12 cellular contexts compared by ENCODE assay signal in genomic region chr17:1095853-1096675, GRCh38.
DNase-seq lines count a peak whose midpoint lies in the region; ATAC-seq and TF ChIP-seq lines count a peak whose summit lies in the region.
"Had no signal": no experiment of that assay in that cellular context is flagged by ENCODE, and none has a peak within 500 bp of the region (broad histone marks: within the 10 kb centered on the region; RNA-seq: fewer than 3 reads in every experiment).

No MANE protein-coding gene starts in this region.

- H3K36me3 Mint-ChIP-seq in CD4-positive, CD25-positive, alpha-beta regulatory T cell: peaks cover 27% of the 10 kb centered on the region
- H3K36me3 Mint-ChIP-seq in Calu3 (ENCODE audit: insufficient read depth, unreplicated experiment): peaks cover 31% of the 10 kb centered on the region

- H3K4me2 ChIP-seq in Loucy (ENCODE audit: low read depth, low read length, poor library complexity, severe bottlenecking): peak overlapping the region; percentile 71
- H3K4me2 ChIP-seq in osteoblast (ENCODE audit: insufficient read depth, low read length): no peak overlapping the region

- peaks cover 13% of the 10 kb centered on the region for H3K4me1 ChIP-seq in CD4-positive, CD25-positive, alpha-beta regulatory T cell (ENCODE audit: control insufficient read depth, insufficient read depth, low read length, poor library complexity, severe bottlenecking)
- H3K4me1 ChIP-seq in Loucy (ENCODE audit: insufficient read depth, low read length, poor library complexity, severe bottlenecking): peaks cover 21% of the 10 kb centered on the region
- peaks cover 3 to 29% of the 10 kb centered on the region in 2 donors for H3K4me1 ChIP-seq in esophagus (ENCODE audit: control insufficient read depth in 2 of 2, insufficient read depth in 2 of 2, low read length in 1 of 2)
- peaks cover 3% of the 10 kb centered on the region for H3K4me1 ChIP-seq in osteoblast (ENCODE audit: insufficient read depth, low read length)
- H3K4me1 ChIP-seq in foreskin keratinocyte: peaks cover 3% of the 10 kb centered on the region

- CTCF ChIA-PET in Calu3 (lab: Charles Lee): no interaction called here

- WGBS in esophagus, 2 donors: 46 to 50% methylated on average over 17 of the region's 17 CpGs

- no peak for ATAC-seq in CD4-positive, CD25-positive, alpha-beta regulatory T cell (ENCODE audit: low read depth in 2 of 2)
- ATAC-seq in foreskin keratinocyte (no peak), GM21576 (IDR thresholded peaks at IDR 0.05; ENCODE audit: unreplicated experiment) (no peak)

- no peak overlapping the region for H3K4me3 Mint-ChIP-seq in CD4-positive, CD25-positive, alpha-beta regulatory T cell
- H3K4me3 Mint-ChIP-seq in Calu3 (ENCODE audit: low read depth, unreplicated experiment): no peak overlapping the region

- peak overlapping the region in 2 of 3 donors; percentile 83 to 92 for H3K27ac Mint-ChIP-seq in CD4-positive, CD25-positive, alpha-beta regulatory T cell
- H3K27ac Mint-ChIP-seq in Calu3 (ENCODE audit: unreplicated experiment): no peak overlapping the region

- DNase-seq in CD4-positive, CD25-positive, alpha-beta regulatory T cell: peak in 1 of 3 donors; percentile 30
- DNase-seq in osteoblast (ENCODE audit: insufficient read length, low spot score, missing footprints) (peak; percentile 78), Calu3 (no peak), foreskin keratinocyte (no peak)
- no peak for DNase-seq in activated effector memory CD4-positive, alpha-beta T cell treated with anti-CD3 and anti-CD28 coated beads, Interleukin-2, amount 50 U/mL, for 16 hours
- DNase-seq: activated naive CD4-positive, alpha-beta T cell treated with Interleukin-2 at 50 U/mL for 16 hours; Karpas-422; NCI-H446; stimulated activated CD4-positive, alpha-beta T cell treated with anti-CD3 and anti-CD28 coated beads, Interleukin-4, amount 100 ng/mL, for 1 hour had no signal

- intact Hi-C loops in Calu3 (cut with micrococcal nuclease; ENCODE audit: unreplicated experiment): no loop called here

- H3K9ac ChIP-seq in Loucy (ENCODE audit: low read depth, low read length, poor library complexity, severe bottlenecking): peak overlapping the region; percentile 63

- no peaks in the 10 kb centered on the region for H3K27me3 ChIP-seq in CD4-positive, CD25-positive, alpha-beta regulatory T cell (ENCODE audit: control insufficient read depth, insufficient read depth, low read length)
- no peaks in the 10 kb centered on the region for H3K27me3 ChIP-seq in Loucy (ENCODE audit: insufficient read depth, low read length, poor library complexity, severe bottlenecking)
- H3K27me3 ChIP-seq in esophagus (ENCODE audit: control insufficient read depth in 1 of 2, insufficient read depth in 2 of 2, low read length in 2 of 2): no peaks in the 10 kb centered on the region
- no peaks in the 10 kb centered on the region for H3K27me3 ChIP-seq in osteoblast (ENCODE audit: insufficient read depth, low read length)
- no peaks in the 10 kb centered on the region for H3K27me3 ChIP-seq in foreskin keratinocyte

- H3K9me2 ChIP-seq in Loucy (replicated peaks; ENCODE audit: low read depth, low read length): no peaks in the 10 kb centered on the region

- H3K27me3 Mint-ChIP-seq in CD4-positive, CD25-positive, alpha-beta regulatory T cell: no peaks in the 10 kb centered on the region
- no peaks in the 10 kb centered on the region for H3K27me3 Mint-ChIP-seq in Calu3 (ENCODE audit: unreplicated experiment)

- no peaks in the 10 kb centered on the region for H3K9me3 ChIP-seq in CD4-positive, CD25-positive, alpha-beta regulatory T cell (ENCODE audit: control insufficient read depth in 2 of 2, low read length in 2 of 2)
- H3K9me3 ChIP-seq in Loucy (ENCODE audit: insufficient read depth, low read depth, low read length): no peaks in the 10 kb centered on the region
- H3K9me3 ChIP-seq in esophagus (ENCODE audit: control insufficient read depth in 2 of 2, insufficient read depth in 1 of 2, low read depth in 1 of 2, low read length in 1 of 2): no peaks in the 10 kb centered on the region
- no peaks in the 10 kb centered on the region for H3K9me3 ChIP-seq in osteoblast (ENCODE audit: low read depth, low read length)

- H3K4me3 ChIP-seq in CD4-positive, CD25-positive, alpha-beta regulatory T cell (ENCODE audit: low read depth, low read length): no peak overlapping the region
- H3K4me3 ChIP-seq in Loucy (ENCODE audit: low read length, poor library complexity, severe bottlenecking) (peak overlapping the region; percentile 48), esophagus (ENCODE audit: low read depth in 1 of 2, low read length in 2 of 2) (no peak overlapping the region), osteoblast (ENCODE audit: insufficient read depth, low read length) (no peak overlapping the region)

- H3F3A ChIP-seq in Loucy (ENCODE audit: low read depth): no peaks in the 10 kb centered on the region

- H3K9me3 Mint-ChIP-seq in CD4-positive, CD25-positive, alpha-beta regulatory T cell: no peaks in the 10 kb centered on the region
- H3K9me3 Mint-ChIP-seq in Calu3 (ENCODE audit: low read depth, unreplicated experiment): no peaks in the 10 kb centered on the region

- H2AFZ ChIP-seq in Loucy (ENCODE audit: low read length) (no peak overlapping the region), osteoblast (ENCODE audit: low read length) (no peak overlapping the region)

- H3K36me3 ChIP-seq in CD4-positive, CD25-positive, alpha-beta regulatory T cell (ENCODE audit: control insufficient read depth, insufficient read depth, low read length): peaks cover 52% of the 10 kb centered on the region
- H3K36me3 ChIP-seq in Loucy (ENCODE audit: insufficient read depth, low read length) (peaks cover 8% of the 10 kb centered on the region; the same call in 1 of the 2 replicates), esophagus (ENCODE audit: control insufficient read depth in 2 of 2, insufficient read depth in 2 of 2, low read length in 1 of 2) (peaks cover 6 to 28% of the 10 kb centered on the region in 2 donors), osteoblast (ENCODE audit: insufficient read depth, low read length) (peaks cover 33% of the 10 kb centered on the region)

- BruUV-seq in Calu3 (replicated peaks; lab: Mats Ljungman, UMichigan): no TSS peak

- H3K27ac ChIP-seq in CD4-positive, CD25-positive, alpha-beta regulatory T cell (ENCODE audit: insufficient read depth, low read length, poor library complexity, severe bottlenecking): no peak overlapping the region
- H3K27ac ChIP-seq in esophagus (ENCODE audit: low read depth in 2 of 2, low read length in 1 of 2): peak overlapping the region; percentile 85 to 90
- no peak overlapping the region for H3K27ac ChIP-seq in osteoblast (ENCODE audit: low read depth, low read length)
- H3K27ac ChIP-seq in foreskin keratinocyte: no peak overlapping the region

- TF ChIP-seq CTCF in Loucy (conservative IDR thresholded peaks at IDR 0.05; ENCODE audit: low read length) (no peak), osteoblast (IDR thresholded peaks at IDR 0.05; ENCODE audit: extremely low read depth, low read depth, low read length) (no peak), Calu3 (IDR thresholded peaks at IDR 0.05; ENCODE audit: unreplicated experiment) (no peak), foreskin keratinocyte (conservative IDR thresholded peaks at IDR 0.05) (no peak)

- peaks cover 11 to 36% (median 20%) of the 10 kb centered on the region in 4 donors for H3K4me1 Mint-ChIP-seq in CD4-positive, CD25-positive, alpha-beta regulatory T cell
- H3K4me1 Mint-ChIP-seq in Calu3 (ENCODE audit: low read depth, unreplicated experiment): no peaks in the 10 kb centered on the region

- no peaks in the 10 kb centered on the region for H3K79me2 ChIP-seq in Loucy (ENCODE audit: insufficient read depth, low read length)
- H3K79me2 ChIP-seq in osteoblast (ENCODE audit: insufficient read depth, low read length): peaks cover 48% of the 10 kb centered on the region

- H4K20me1 ChIP-seq in Loucy (ENCODE audit: insufficient read depth, low read length, poor library complexity, severe bottlenecking) (no peaks in the 10 kb centered on the region), osteoblast (ENCODE audit: insufficient read depth, low read length) (peaks cover 22% of the 10 kb centered on the region)

Comparison
In these comparisons a context has a peak if more than half of its experiments do, and no peak if none do; other contexts are left out.
1. H3K27ac ChIP-seq: peak in esophagus (2 of 2); none in CD4-positive, CD25-positive, alpha-beta regulatory T cell (single experiment), osteoblast (single experiment) and foreskin keratinocyte (single experiment).